27 cellular contexts compared by ENCODE assay signal in the genomic region with DNA sequence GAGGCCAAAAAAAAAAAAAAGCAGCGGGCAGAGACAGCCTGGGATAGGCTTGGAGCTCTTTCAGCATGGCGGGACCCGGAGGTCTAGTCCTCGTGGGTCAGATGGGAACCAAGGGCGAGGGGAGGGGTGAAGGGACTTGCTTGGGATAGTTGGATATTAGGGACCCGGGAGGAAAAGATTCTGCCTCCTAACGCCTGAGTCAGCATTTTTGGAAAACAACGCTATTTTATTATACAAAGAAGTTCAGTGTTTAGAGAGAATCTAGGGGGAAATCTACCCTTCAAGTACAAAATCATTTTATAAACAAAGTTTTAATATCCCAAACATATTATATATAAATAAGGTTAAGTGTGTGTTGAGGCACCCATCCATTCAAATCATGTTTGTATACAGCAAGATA.
DNase-seq lines count a peak whose midpoint lies in the region; ATAC-seq, FAIRE-seq and TF ChIP-seq lines count a peak whose summit lies in the region.
"Had no signal": no experiment of that assay in that cellular context is flagged by ENCODE, and none has a peak within 500 bp of the region (broad histone marks: within the 10 kb centered on the region; RNA-seq: fewer than 3 reads in every experiment).

No MANE protein-coding gene starts in this region.

- H3K9me3 ChIP-seq in A549 (no peaks in the 10 kb centered on the region), IMR-90 (ENCODE audit: control insufficient read depth, insufficient read depth, low read length) (peaks cover 9% of the 10 kb centered on the region; the same call in 1 of the 2 replicates), H1 (ENCODE audit: insufficient read depth in 2 of 2, low read depth in 1 of 2, low read length in 1 of 2) (no peaks in the 10 kb centered on the region)
- H3K9me3 ChIP-seq: BLaER1 treated with 17β-estradiol and CSF1 and Interleukin-3, amounts not matched to agents 10 nM and 100 nM had no signal

- TF ChIP-seq POLR2A in A549 (IDR thresholded peaks at IDR 0.05; ENCODE audit: low read length) (no peak), IMR-90 (IDR thresholded peaks at IDR 0.05; ENCODE audit: low read depth, low read length) (no peak), H1 (IDR thresholded peaks at IDR 0.05; ENCODE audit: control extremely low read depth in 1 of 2, low read depth in 2 of 2, low read length in 2 of 2) (no peak)

- H2BK15ac ChIP-seq in IMR-90 (ENCODE audit: low read depth, low read length) (no peak overlapping the region), H1 (ENCODE audit: low read length) (no peak overlapping the region)

- H3K27ac Mint-ChIP-seq in nephron progenitor cell: no peak overlapping the region
- H3K27ac Mint-ChIP-seq: B cell; CD4-positive, alpha-beta T cell; CD8-positive, alpha-beta T cell had no signal

- H3K4me1 Mint-ChIP-seq in nephron progenitor cell: no peaks in the 10 kb centered on the region
- H3K4me1 Mint-ChIP-seq: B cell had no signal

- H3K4me3 ChIP-seq in A549: no peak overlapping the region
- H3K4me3 ChIP-seq in IMR-90 (ENCODE audit: insufficient read depth, low read depth, low read length): no peak overlapping the region
- no peak overlapping the region for H3K4me3 ChIP-seq in H1 (ENCODE audit: extremely low read depth in 1 of 4, insufficient read depth in 2 of 4, low read depth in 3 of 4, low read length in 4 of 4)
- no peak overlapping the region for H3K4me3 ChIP-seq in foreskin fibroblast (ENCODE audit: low read depth in 1 of 2, low read length in 2 of 2)
- H3K4me3 ChIP-seq: BLaER1 treated with 17β-estradiol and CSF1 and Interleukin-3, amounts not matched to agents 10 nM and 100 nM; GM12878 had no signal

- H3K27me3 ChIP-seq in IMR-90 (ENCODE audit: control insufficient read depth, insufficient read depth, low read length) (no peaks in the 10 kb centered on the region), H1 (replicated peaks in 1 of 4; ENCODE audit: control insufficient read depth in 3 of 4, extremely low read depth in 1 of 4, insufficient read depth in 3 of 4, low read length in 3 of 4) (no peaks in the 10 kb centered on the region)
- H3K27me3 ChIP-seq: BLaER1 treated with 17β-estradiol and CSF1 and Interleukin-3, amounts not matched to agents 10 nM and 100 nM had no signal

- H3K27ac ChIP-seq in A549 (no peak overlapping the region), IMR-90 (ENCODE audit: insufficient read depth, low read length) (no peak overlapping the region), H1 (ENCODE audit: low read depth, low read length) (no peak overlapping the region)
- H3K27ac ChIP-seq: BLaER1 treated with 17β-estradiol and CSF1 and Interleukin-3, amounts not matched to agents 10 nM and 100 nM; C4-2B had no signal

- H3K36me3 Mint-ChIP-seq in nephron progenitor cell (ENCODE audit: low read depth): no peaks in the 10 kb centered on the region
- H3K36me3 Mint-ChIP-seq: CD8-positive, alpha-beta T cell had no signal

- H3K9me1 ChIP-seq in IMR-90 (ENCODE audit: insufficient read depth, low read length): no peaks in the 10 kb centered on the region

- CTCF ChIA-PET in A549 (lab: Yijun Ruan, JAX) (no interaction called here), IMR-90 (lab: Yijun Ruan, JAX) (no interaction called here), H1 (lab: Charles Lee; ENCODE audit: partially characterized antibody) (interaction anchor here (0.7 kb wide), 1 partner anchor 54 kb away, joined by 3 read pairs; no protein-coding TSS in a partner anchor)

- no peak overlapping the region for H3K4ac ChIP-seq in IMR-90 (ENCODE audit: low read depth, low read length)
- no peak overlapping the region for H3K4ac ChIP-seq in H1 (replicated peaks; ENCODE audit: insufficient read length, low read depth, low read length)

- in situ Hi-C loops in IMR-90 (cut with MboI; ENCODE audit: low sequenced_read_pairs): no loop called here

- H4K91ac ChIP-seq in IMR-90 (ENCODE audit: insufficient read depth, low read depth, low read length) (no peak overlapping the region), H1 (replicated peaks; ENCODE audit: insufficient read length, low read length) (no peak overlapping the region)

- no peak overlapping the region for H3K14ac ChIP-seq in IMR-90 (replicated peaks; ENCODE audit: low read depth, low read length)
- H3K14ac ChIP-seq in H1 (ENCODE audit: insufficient read length): no peak overlapping the region

- POLR2A ChIA-PET in A549 (lab: Yijun Ruan, JAX) (no interaction called here), IMR-90 (lab: Charles Lee; ENCODE audit: unreplicated experiment) (no interaction called here), H1 (lab: Charles Lee; ENCODE audit: partially characterized antibody) (no interaction called here)

- WGBS in A549 (ENCODE audit: missing lambda C conversion rate): 21% methylated on average over 8 of the region's 8 CpGs
- 100% methylated on average over 1 of the region's 8 CpGs; no CpG with 5 or more reads in 1 of the 2 experiments for WGBS in IMR-90 (ENCODE audit: extremely low coverage in 2 of 2, insufficient read length in 1 of 2), 2 experiments
- 94% methylated on average over 8 of the region's 8 CpGs; no CpG with 5 or more reads in 1 of the 2 experiments for WGBS in H1 (ENCODE audit: extremely low coverage in 1 of 2, insufficient coverage in 1 of 2, insufficient read length in 1 of 2, insufficient replicate concordance in 2 of 2, low coverage in 1 of 2, low lambda C conversion rate in 2 of 2, missing lambda C conversion rate in 1 of 2), 2 experiments

- H3K79me1 ChIP-seq in IMR-90 (ENCODE audit: low read depth in 1 of 2, low read length in 2 of 2): no peaks in the 10 kb centered on the region
- H3K79me1 ChIP-seq in H1 (ENCODE audit: low read depth, low read length): no peaks in the 10 kb centered on the region

- H4K5ac ChIP-seq in IMR-90 (ENCODE audit: low read depth, low read length) (no peak overlapping the region), H1 (ENCODE audit: insufficient read length, low read depth, low read length) (no peak overlapping the region)

- H2BK20ac ChIP-seq in IMR-90 (ENCODE audit: low read depth, low read length) (no peak overlapping the region), H1 (ENCODE audit: low read length) (no peak overlapping the region)

- no peak overlapping the region for H2BK5ac ChIP-seq in IMR-90 (ENCODE audit: low read depth, low read length, poor library complexity, severe bottlenecking)
- no peak overlapping the region for H2BK5ac ChIP-seq in H1 (ENCODE audit: low read depth, low read length)

- H3K56ac ChIP-seq in IMR-90 (ENCODE audit: extremely low read depth, insufficient read depth, low read length) (no peak overlapping the region), H1 (replicated peaks; ENCODE audit: insufficient read length, low read depth, low read length) (no peak overlapping the region)

- H3K27me3 Mint-ChIP-seq in nephron progenitor cell (ENCODE audit: low read depth, poor library complexity): peaks cover 5% of the 10 kb centered on the region
- H3K27me3 Mint-ChIP-seq: B cell; CD4-positive, alpha-beta T cell had no signal

- no peak overlapping the region for H2AFZ ChIP-seq in IMR-90 (replicated peaks; ENCODE audit: low read length, poor library complexity)
- no peak overlapping the region for H2AFZ ChIP-seq in H1 (ENCODE audit: low read length)

- H3K18ac ChIP-seq in IMR-90 (ENCODE audit: low read depth, low read length) (no peak overlapping the region), H1 (ENCODE audit: extremely low read depth, low read length) (no peak overlapping the region)

- DNase-seq in A549 (ENCODE audit: low read depth in 1 of 2, low spot score in 1 of 2) (no peak), IMR-90 (no peak), H1 (ENCODE audit: low read depth in 1 of 2, low spot score in 2 of 2) (no peak), left lobe of liver (ENCODE audit: low spot score) (peak; percentile 0), nephron progenitor cell (no peak), foreskin fibroblast (no peak), NOMO-1 treated with DMSO at 0.1 percent for 48 hours (lab: John Stamatoyannopoulos, UW; ENCODE audit: unreplicated experiment) (no peak)
- DNase-seq: 8988T; AML-193; CD4-positive, alpha-beta T cell; COR-L47; DMS 273 treated with DMSO at 0.1 percent for 48 hours; DMS153; DMS53; DMS79; DND-41; EL; GDM1 had no signal

- H3K23ac ChIP-seq in IMR-90 (ENCODE audit: low read depth, low read length): no peak overlapping the region
- no peak overlapping the region for H3K23ac ChIP-seq in H1 (ENCODE audit: insufficient read length)

- H3K4me1 ChIP-seq in A549: no peaks in the 10 kb centered on the region
- H3K4me1 ChIP-seq in IMR-90 (ENCODE audit: control insufficient read depth, insufficient read depth, low read length): no peaks in the 10 kb centered on the region
- H3K4me1 ChIP-seq in H1 (replicated peaks in 1 of 4; ENCODE audit: control insufficient read depth in 3 of 4, insufficient read depth in 4 of 4, low read length in 3 of 4): peaks cover 0 to 4% (median 2%) of the 10 kb centered on the region in 4 experiments; a peak in 1 of 7 replicates

- no TSS peak for BruUV-seq in IMR-90 (replicated peaks; lab: Mats Ljungman, UMichigan)

- no peaks in the 10 kb centered on the region for H3K79me2 ChIP-seq in H1 (ENCODE audit: control insufficient read depth in 1 of 2, insufficient read depth in 2 of 2, low read length in 2 of 2)

- H3K9ac ChIP-seq in IMR-90 (ENCODE audit: low read depth, low read length) (no peak overlapping the region), H1 (replicated peaks in 1 of 4; ENCODE audit: extremely low read depth in 1 of 4, low read depth in 3 of 4, low read length in 3 of 4) (no peak overlapping the region)
- H3K9ac ChIP-seq: BLaER1 treated with 17β-estradiol and CSF1 and Interleukin-3, amounts not matched to agents 10 nM and 100 nM had no signal

- H3K4me2 ChIP-seq in A549 (no peak overlapping the region), IMR-90 (ENCODE audit: low read depth, low read length) (no peak overlapping the region), H1 (ENCODE audit: insufficient read depth in 1 of 2, low read depth in 2 of 2, low read length in 2 of 2) (no peak overlapping the region)
- H3K4me2 ChIP-seq: BLaER1 treated with 17β-estradiol and CSF1 and Interleukin-3, amounts not matched to agents 10 nM and 100 nM had no signal

- H3K4me3 Mint-ChIP-seq in nephron progenitor cell: no peak overlapping the region
- H3K4me3 Mint-ChIP-seq: B cell; CD4-positive, alpha-beta T cell; CD8-positive, alpha-beta T cell had no signal

- TF ChIP-seq CTCF in A549 (IDR thresholded peaks at IDR 0.05): no peak
- TF ChIP-seq CTCF in IMR-90 (conservative IDR thresholded peaks at IDR 0.05; ENCODE audit: low read depth, low read length): no peak
- TF ChIP-seq CTCF in H1 (IDR thresholded peaks at IDR 0.05; ENCODE audit: control extremely low read depth in 1 of 3, insufficient read depth in 1 of 3, low read depth in 1 of 3, low read length in 3 of 3): no peak
- no peak for TF ChIP-seq CTCF in nephron progenitor cell (IDR thresholded peaks at IDR 0.05)
- no peak for TF ChIP-seq CTCF in foreskin fibroblast (IDR thresholded peaks at IDR 0.05; ENCODE audit: low read depth, low read length)

- TF ChIP-seq RAD21 in A549 (conservative IDR thresholded peaks at IDR 0.05 in 1 of 2, IDR thresholded peaks at IDR 0.05 in 1 of 2) (no peak), IMR-90 (IDR thresholded peaks at IDR 0.05; ENCODE audit: low read length) (no peak), H1 (IDR thresholded peaks at IDR 0.05 in 1 of 2, conservative IDR thresholded peaks at IDR 0.05 in 1 of 2; ENCODE audit: low read depth in 2 of 2, low read length in 2 of 2) (no peak)

- H3K23me2 ChIP-seq in H1 (ENCODE audit: low read depth, low read length): no peaks in the 10 kb centered on the region

- H3K36me3 ChIP-seq in IMR-90 (ENCODE audit: control insufficient read depth, insufficient read depth, low read length): no peaks in the 10 kb centered on the region
- H3K36me3 ChIP-seq in H1 (ENCODE audit: control insufficient read depth in 2 of 4, insufficient read depth in 4 of 4, low read length in 3 of 4): no peaks in the 10 kb centered on the region
- H3K36me3 ChIP-seq: BLaER1 treated with 17β-estradiol and CSF1 and Interleukin-3, amounts not matched to agents 10 nM and 100 nM had no signal

- no peak for ATAC-seq in A549
- ATAC-seq in IMR-90 (ENCODE audit: low read depth): no peak
- ATAC-seq in left lobe of liver: no peak
- ATAC-seq in HG02610 (IDR thresholded peaks at IDR 0.05; ENCODE audit: unreplicated experiment): no peak
- ATAC-seq: CD8-positive, alpha-beta T cell; GM12878 had no signal

- FAIRE-seq in A549 (lab: Jason Lieb, UNC) (no peak), H1 (lab: Jason Lieb, UNC) (no peak)
- FAIRE-seq: A204.1, GM12878, GM12892, GM18507 had no signal

- no peak overlapping the region for H4K8ac ChIP-seq in IMR-90 (ENCODE audit: low read depth in 2 of 2, low read length in 2 of 2)
- no peak overlapping the region for H4K8ac ChIP-seq in H1 (ENCODE audit: extremely low read depth, insufficient read depth, low read length)

- TF ChIP-seq EP300 in A549 (IDR thresholded peaks at IDR 0.05): no peak
- no peak for TF ChIP-seq EP300 in H1 (IDR thresholded peaks at IDR 0.05; ENCODE audit: borderline replicate concordance in 1 of 2, low read depth in 2 of 2, low read length in 2 of 2)

- no peak overlapping the region for H2AK5ac ChIP-seq in IMR-90 (ENCODE audit: low read depth, low read length)
- no peak overlapping the region for H2AK5ac ChIP-seq in H1 (ENCODE audit: low read depth, low read length)

- no peak overlapping the region for H2BK12ac ChIP-seq in H1 (ENCODE audit: low read depth, low read length)

- H4K20me1 ChIP-seq in IMR-90 (ENCODE audit: insufficient read depth, low read length) (no peaks in the 10 kb centered on the region), H1 (replicated peaks in 1 of 2; ENCODE audit: control insufficient read depth in 1 of 2, insufficient read depth in 2 of 2, low read length in 2 of 2) (no peaks in the 10 kb centered on the region)
- H4K20me1 ChIP-seq: BLaER1 treated with 17β-estradiol and CSF1 and Interleukin-3, amounts not matched to agents 10 nM and 100 nM had no signal

- dilution Hi-C loops in IMR-90 (cut with HindIII; ENCODE audit: low sequenced_read_pairs, unreplicated experiment): no loop called here

- H2BK120ac ChIP-seq in IMR-90 (ENCODE audit: low read depth, low read length) (no peak overlapping the region), H1 (replicated peaks; ENCODE audit: low read depth, low read length) (no peak overlapping the region)

- no peak overlapping the region for H2AK9ac ChIP-seq in IMR-90 (replicated peaks; ENCODE audit: low read depth, low read length, poor library complexity)

- no peaks in the 10 kb centered on the region for H3K9me3 Mint-ChIP-seq in nephron progenitor cell
- H3K9me3 Mint-ChIP-seq: CD4-positive, alpha-beta T cell; CD8-positive, alpha-beta T cell had no signal

- intact Hi-C loops in IMR-90 (cut with micrococcal nuclease): no loop called here
